In the genomic region with DNA sequence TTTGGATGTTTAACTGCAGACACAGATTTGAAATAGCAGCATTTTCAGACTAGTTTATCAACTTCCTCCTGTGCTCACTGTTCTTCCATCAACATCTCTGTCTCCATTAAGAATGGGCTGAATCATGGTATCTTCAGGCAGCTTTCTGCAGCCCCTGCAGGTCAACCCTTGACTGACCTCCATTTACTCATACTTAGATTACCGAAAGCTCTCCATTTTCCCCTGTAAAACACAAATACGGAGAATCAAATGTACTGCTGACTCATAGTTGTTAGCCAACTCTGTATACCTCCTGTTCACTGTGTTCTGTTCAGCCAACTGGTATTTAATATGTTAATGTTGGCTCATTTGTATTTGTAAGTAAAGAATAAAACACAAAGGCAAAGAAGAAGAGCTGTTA, we compare ENCODE assay signal across 15 cellular contexts.
DNase-seq lines count a peak whose midpoint lies in the region; ATAC-seq and TF ChIP-seq lines count a peak whose summit lies in the region.
"Had no signal": no experiment of that assay in that cellular context is flagged by ENCODE, and none has a peak within 500 bp of the region (broad histone marks: within the 10 kb centered on the region; RNA-seq: fewer than 3 reads in every experiment).

No MANE protein-coding gene starts in this region.

- in situ Hi-C loops in mammary epithelial cell (cut with MboI; ENCODE audit: low sequenced_read_pairs in 2 of 2), result no loop called here

- no peaks in the 10 kb centered on the region for H3K9me3 Mint-ChIP-seq in naive thymus-derived CD4-positive, alpha-beta T cell
- H3K9me3 Mint-ChIP-seq: activated T-cell treated with anti-CD3 and anti-CD28 coated beads, Interleukin-2, amount 50 U/mL, for 24 hours; stimulated activated naive CD8-positive, alpha-beta T cell treated with anti-CD3 and anti-CD28 coated beads, Interleukin-15, amount 100 ng/mL, for 72 hours had no signal

- dilution Hi-C loops in mammary epithelial cell (cut with HindIII; ENCODE audit: low sequenced_read_pairs), result no loop called here

- H3K79me2 ChIP-seq in mammary epithelial cell (ENCODE audit: insufficient read depth, low read length) (no peaks in the 10 kb centered on the region), mesendoderm (ENCODE audit: control insufficient read depth, insufficient read depth, low read length) (no peaks in the 10 kb centered on the region)

- no peaks in the 10 kb centered on the region for H3K79me1 ChIP-seq in mesendoderm (ENCODE audit: low read length)

- H4K20me1 ChIP-seq in mammary epithelial cell (ENCODE audit: insufficient read depth, low read length), result no peaks in the 10 kb centered on the region

- H2BK15ac ChIP-seq in mesendoderm (replicated peaks; ENCODE audit: low read depth), result no peak overlapping the region

- H2AK5ac ChIP-seq in mesendoderm (ENCODE audit: low read length), result no peak overlapping the region

- ATAC-seq in naive thymus-derived CD4-positive, alpha-beta T cell, result no peak
- ATAC-seq: psoas muscle; stimulated activated naive CD8-positive, alpha-beta T cell treated with anti-CD3 and anti-CD28 coated beads, Interleukin-15, amount 100 ng/mL, for 72 hours had no signal

- H3K4ac ChIP-seq in mesendoderm (ENCODE audit: low read depth, low read length), result no peak overlapping the region

- no peak overlapping the region for H3K4me3 ChIP-seq in mammary epithelial cell (replicated peaks in 1 of 3; ENCODE audit: insufficient read depth in 1 of 3, low read depth in 2 of 3, low read length in 3 of 3)
- H3K4me3 ChIP-seq in mesendoderm (ENCODE audit: low read length), result no peak overlapping the region
- H3K4me3 ChIP-seq in naive thymus-derived CD4-positive, alpha-beta T cell (ENCODE audit: low read length), result no peak overlapping the region
- H3K4me3 ChIP-seq: cardiac muscle cell, psoas muscle, SK-N-MC had no signal

- H3K27me3 ChIP-seq in mammary epithelial cell (ENCODE audit: insufficient read depth, low read length) (no peaks in the 10 kb centered on the region), mesendoderm (ENCODE audit: insufficient read depth, low read length, poor library complexity) (no peaks in the 10 kb centered on the region)
- no peaks in the 10 kb centered on the region for H3K27me3 ChIP-seq in naive thymus-derived CD4-positive, alpha-beta T cell (ENCODE audit: control insufficient read depth in 2 of 2, insufficient read depth in 2 of 2, low read length in 2 of 2)
- H3K27me3 ChIP-seq: cardiac muscle cell had no signal

- no TSS peak for BruUV-seq in mammary epithelial cell (replicated peaks; lab: Mats Ljungman, UMichigan)

- H2BK120ac ChIP-seq in mesendoderm (ENCODE audit: low read depth, low read length), result no peak overlapping the region

- H3K4me3 Mint-ChIP-seq in naive thymus-derived CD4-positive, alpha-beta T cell, result no peak overlapping the region
- H3K4me3 Mint-ChIP-seq: activated T-cell treated with anti-CD3 and anti-CD28 coated beads, Interleukin-2, amount 50 U/mL, for 24 hours; stimulated activated naive CD8-positive, alpha-beta T cell treated with anti-CD3 and anti-CD28 coated beads, Interleukin-15, amount 100 ng/mL, for 72 hours had no signal

- CTCF ChIA-PET in mammary epithelial cell (lab: Charles Lee; ENCODE audit: low non-redundant PET), result no interaction called here
- CTCF ChIA-PET in naive thymus-derived CD4-positive, alpha-beta T cell (lab: Charles Lee), result interaction anchor here (0.8 kb wide), 1 partner anchor 33 kb away, joined by 3 read pairs; no protein-coding TSS in a partner anchor

- no peak overlapping the region for H2AFZ ChIP-seq in mammary epithelial cell (ENCODE audit: low read depth, low read length)

- H3K56ac ChIP-seq in mesendoderm (ENCODE audit: low read length), result no peak overlapping the region

- no peak overlapping the region for H3K23ac ChIP-seq in mesendoderm (ENCODE audit: low read length)

- H3K27ac Mint-ChIP-seq in naive thymus-derived CD4-positive, alpha-beta T cell, result no peak overlapping the region
- H3K27ac Mint-ChIP-seq: activated T-cell treated with anti-CD3 and anti-CD28 coated beads, Interleukin-2, amount 50 U/mL, for 24 hours; stimulated activated naive CD8-positive, alpha-beta T cell treated with anti-CD3 and anti-CD28 coated beads, Interleukin-15, amount 100 ng/mL, for 72 hours had no signal

- intact Hi-C loops in mammary epithelial cell (cut with micrococcal nuclease), result no loop called here
- intact Hi-C loops in naive thymus-derived CD4-positive, alpha-beta T cell (cut with micrococcal nuclease), result no loop called here

- H4K8ac ChIP-seq in mesendoderm (ENCODE audit: low read depth, low read length), result no peak overlapping the region

- no peak overlapping the region for H4K5ac ChIP-seq in mesendoderm (ENCODE audit: low read length)

- POLR2A ChIA-PET in naive thymus-derived CD4-positive, alpha-beta T cell (lab: Charles Lee), result no interaction called here

- H3K4me2 ChIP-seq in mammary epithelial cell (ENCODE audit: insufficient read depth, low read depth, low read length) (no peak overlapping the region), mesendoderm (ENCODE audit: low read length) (no peak overlapping the region)

- H3K27ac ChIP-seq in mammary epithelial cell (ENCODE audit: insufficient read depth, low read depth, low read length) (no peak overlapping the region), mesendoderm (ENCODE audit: low read depth, low read length) (no peak overlapping the region)
- H3K27ac ChIP-seq in naive thymus-derived CD4-positive, alpha-beta T cell (ENCODE audit: low read depth, low read length), result no peak overlapping the region
- H3K27ac ChIP-seq: cardiac muscle cell, psoas muscle, SK-N-MC had no signal

- H3K4me1 Mint-ChIP-seq in naive thymus-derived CD4-positive, alpha-beta T cell, result no peaks in the 10 kb centered on the region
- H3K4me1 Mint-ChIP-seq: stimulated activated naive CD8-positive, alpha-beta T cell treated with anti-CD3 and anti-CD28 coated beads, Interleukin-15, amount 100 ng/mL, for 72 hours had no signal

- WGBS in mammary epithelial cell (ENCODE audit: low coverage, missing lambda C conversion rate), result 88% methylated on average over 2 of the region's 2 CpGs
- WGBS in mesendoderm (ENCODE audit: extremely low coverage, insufficient coverage, low lambda C conversion rate), result no CpG with 5 or more reads among the region's 2 CpGs

- H3K27me3 Mint-ChIP-seq in naive thymus-derived CD4-positive, alpha-beta T cell, result peaks cover 0 to 4% (median 2%) of the 10 kb centered on the region in 5 donors
- H3K27me3 Mint-ChIP-seq: stimulated activated naive CD8-positive, alpha-beta T cell treated with anti-CD3 and anti-CD28 coated beads, Interleukin-15, amount 100 ng/mL, for 72 hours had no signal

- no peak overlapping the region for H3K18ac ChIP-seq in mesendoderm (ENCODE audit: low read length)

- H3K36me3 Mint-ChIP-seq in naive thymus-derived CD4-positive, alpha-beta T cell, result no peaks in the 10 kb centered on the region

- no peak overlapping the region for H2BK5ac ChIP-seq in mesendoderm (ENCODE audit: low read length)

- DNase-seq in H4 (ENCODE audit: low spot score) (peak; percentile 37), NOMO-1 treated with DMSO at 0.1 percent for 48 hours (lab: John Stamatoyannopoulos, UW; ENCODE audit: unreplicated experiment) (peak; percentile 51), mammary epithelial cell (peak; percentile 9), mesendoderm (peak; percentile 30), HuH-7.5 (ENCODE audit: low spot score) (no peak), mesenteric fat pad (ENCODE audit: low spot score) (no peak)
- no peak for DNase-seq in activated CD4-positive, alpha-beta T cell treated with anti-CD3 and anti-CD28 coated beads for 4 hours
- DNase-seq in naive thymus-derived CD4-positive, alpha-beta T cell, result no peak
- DNase-seq: activated CD4-positive, alpha-beta T cell treated with anti-CD3 and anti-CD28 coated beads for 1 hour; activated T-cell treated with anti-CD3 and anti-CD28 coated beads, Interleukin-2, amount 50 U/mL, for 24 hours; DND-41; psoas muscle; stimulated activated naive CD8-positive, alpha-beta T cell treated with anti-CD3 and anti-CD28 coated beads, Interleukin-15, amount 100 ng/mL, for 72 hours had no signal

- H3K4me1 ChIP-seq in mammary epithelial cell (ENCODE audit: insufficient read depth, low read length) (no peaks in the 10 kb centered on the region), mesendoderm (ENCODE audit: control insufficient read depth, low read depth, low read length) (no peaks in the 10 kb centered on the region)
- H3K4me1 ChIP-seq in naive thymus-derived CD4-positive, alpha-beta T cell (ENCODE audit: control insufficient read depth in 2 of 2, insufficient read depth in 2 of 2, low read length in 2 of 2), result no peaks in the 10 kb centered on the region
- H3K4me1 ChIP-seq: psoas muscle had no signal

- H3K9ac ChIP-seq in mammary epithelial cell (ENCODE audit: insufficient read depth, low read length) (no peak overlapping the region), mesendoderm (ENCODE audit: low read length) (no peak overlapping the region)

- TF ChIP-seq CTCF in mammary epithelial cell (conservative IDR thresholded peaks at IDR 0.05 in 1 of 2, IDR thresholded peaks at IDR 0.05 in 1 of 2; ENCODE audit: extremely low read depth in 1 of 2, insufficient read depth in 1 of 2, low read depth in 1 of 2, low read length in 2 of 2), result no peak

- no peaks in the 10 kb centered on the region for H3K36me3 ChIP-seq in mammary epithelial cell (ENCODE audit: insufficient read depth, low read length)
- no peaks in the 10 kb centered on the region for H3K36me3 ChIP-seq in mesendoderm (ENCODE audit: control insufficient read depth, insufficient read depth, low read length)
- no peaks in the 10 kb centered on the region for H3K36me3 ChIP-seq in naive thymus-derived CD4-positive, alpha-beta T cell (ENCODE audit: control insufficient read depth in 2 of 3, insufficient read depth in 3 of 3, low read length in 3 of 3)
- H3K36me3 ChIP-seq: cardiac muscle cell had no signal

- H3K9me3 ChIP-seq in mammary epithelial cell (replicated peaks; ENCODE audit: insufficient read depth, low read length), result no peaks in the 10 kb centered on the region
- no peaks in the 10 kb centered on the region for H3K9me3 ChIP-seq in naive thymus-derived CD4-positive, alpha-beta T cell (ENCODE audit: control insufficient read depth in 2 of 3, low read length in 3 of 3)
- H3K9me3 ChIP-seq: psoas muscle had no signal

Comparison
In these comparisons a context has a peak if more than half of its experiments do, and no peak if none do; other contexts are left out.
1. DNase-seq: peak in H4 (single experiment), NOMO-1 treated with DMSO at 0.1 percent for 48 hours (single experiment), mammary epithelial cell (single experiment) and mesendoderm (single experiment); none in activated CD4-positive, alpha-beta T cell treated with anti-CD3 and anti-CD28 coated beads for 4 hours (0 of 2), naive thymus-derived CD4-positive, alpha-beta T cell (0 of 9), HuH-7.5 (single experiment) and mesenteric fat pad (single experiment).